26 cellular contexts compared by ENCODE assay signal in the genomic region with DNA sequence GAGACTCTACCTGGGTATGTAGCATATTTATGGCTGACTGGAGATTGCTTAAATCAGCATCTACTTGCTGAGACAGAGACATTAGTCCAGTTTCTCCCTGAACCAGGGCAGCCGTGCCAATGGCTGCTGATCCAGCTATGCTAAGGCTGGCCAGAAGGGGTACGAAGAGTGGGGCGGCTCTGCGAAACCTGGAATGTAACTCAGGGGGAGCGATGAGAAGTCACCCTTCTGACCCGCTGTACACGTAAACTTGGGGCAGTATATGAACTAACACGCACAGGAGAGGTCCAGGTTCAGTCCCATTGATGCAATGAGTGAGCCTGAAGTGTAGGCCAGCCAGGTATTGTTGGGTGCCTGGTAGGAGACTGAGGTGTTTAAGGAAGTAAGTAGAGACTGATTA.
"Had no signal": no experiment of that assay in that cellular context is flagged by ENCODE, and none has a peak within 500 bp of the region (broad histone marks: within the 10 kb centered on the region; RNA-seq: fewer than 3 reads in every experiment).

No MANE protein-coding gene starts in this region.

- H3K27ac ChIP-seq: stomach, suprapubic skin, testis, thoracic aorta, thyroid gland, tibial artery, tibial nerve, transverse colon, upper lobe of left lung, uterus, vagina had no signal

- H3K36me3 ChIP-seq: stomach, suprapubic skin, thoracic aorta, thyroid gland, tibial artery, tibial nerve, transverse colon, upper lobe of left lung, uterus, vagina had no signal

- H3K9me3 ChIP-seq: stomach, suprapubic skin, testis, thoracic aorta, thyroid gland, tibial artery, tibial nerve, transverse colon, upper lobe of left lung, uterus, vagina had no signal

- DNase-seq: stimulated activated CD4-positive, alpha-beta T cell treated with anti-CD3 and anti-CD28 coated beads, Interleukin-2, amount 100 ng/mL, for 48 hours; stimulated activated CD4-positive, alpha-beta T cell treated with anti-CD3 and anti-CD28 coated beads, Interleukin-4, amount 100 ng/mL, for 1 hour; stimulated activated CD4-positive, alpha-beta T cell treated with anti-CD3 and anti-CD28 coated beads, Interleukin-4, amount 100 ng/mL, for 24 hours; stimulated activated CD4-positive, alpha-beta T cell treated with anti-CD3 and anti-CD28 coated beads, Interleukin-4, amount 100 ng/mL, for 4 hours; stimulated activated CD8-positive, alpha-beta memory T cell treated with anti-CD3 and anti-CD28 coated beads, Interleukin-4, amount 100 ng/mL, for 48 hours; stimulated activated naive B cell treated with anti-CD40 and anti-IgM and Interleukin-4, amounts not matched to agents 10 μg/mL and 1 μg/mL and 100 μg/mL, for 72 hours; stimulated activated naive CD4-positive, alpha-beta T cell treated with Interleukin-2 at 50 U/mL for 16 hours; stimulated activated naive CD8-positive, alpha-beta T cell treated with anti-CD3 and anti-CD28 coated beads, Interleukin-15, amount 100 ng/mL, for 72 hours; stimulated activated naive CD8-positive, alpha-beta T cell treated with anti-CD3 and anti-CD28 coated beads, Interleukin-15, Interleukin-2, amounts not matched to agents 100 U/mL and 50 U/mL, for 24 hours; stomach; substantia nigra; testis; thyroid gland; tibial artery; transverse colon; trophoblast cell; upper lobe of left lung; uterus had no signal

- H3K9me3 Mint-ChIP-seq: stimulated activated effector memory CD8-positive, alpha-beta T cell treated with anti-CD3 and anti-CD28 coated beads, Interleukin-12 subunit alpha, Interleukin-12 subunit beta, amount 100 ng/mL, for 72 hours; stimulated activated memory B cell treated with anti-CD40 and anti-IgM and Interleukin-4, amounts not matched to agents 10 μg/mL and 1 μg/mL and 100 μg/mL, for 72 hours; stimulated activated naive B cell treated with anti-CD40 and anti-IgM and Interleukin-4, amounts not matched to agents 10 μg/mL and 1 μg/mL and 100 μg/mL, for 72 hours; stimulated activated naive CD8-positive, alpha-beta T cell treated with anti-CD3 and anti-CD28 coated beads, Interleukin-15, amount 100 ng/mL, for 72 hours; stimulated activated naive CD8-positive, alpha-beta T cell treated with anti-CD3 and anti-CD28 coated beads, Interleukin-15, Interleukin-2, amounts not matched to agents 100 ng/mL and 50 ng/mL, for 24 hours; type B pancreatic cell had no signal

- H3K27me3 Mint-ChIP-seq: stimulated activated naive B cell treated with anti-CD40 and anti-IgM and Interleukin-4, amounts not matched to agents 10 μg/mL and 1 μg/mL and 100 μg/mL, for 72 hours; stimulated activated naive CD8-positive, alpha-beta T cell treated with anti-CD3 and anti-CD28 coated beads, Interleukin-15, amount 100 ng/mL, for 72 hours; type B pancreatic cell had no signal

- H3K4me3 ChIP-seq: stomach, suprapubic skin, testis, thoracic aorta, thyroid gland, tibial artery, tibial nerve, transverse colon, upper lobe of left lung, uterus, vagina had no signal

- H3K4me1 Mint-ChIP-seq: stimulated activated effector memory CD8-positive, alpha-beta T cell treated with anti-CD3 and anti-CD28 coated beads, Interleukin-12 subunit alpha, Interleukin-12 subunit beta, amount 100 ng/mL, for 72 hours; stimulated activated memory B cell treated with anti-CD40 and anti-IgM and Interleukin-4, amounts not matched to agents 10 μg/mL and 1 μg/mL and 100 μg/mL, for 72 hours; stimulated activated naive B cell treated with anti-CD40 and anti-IgM and Interleukin-4, amounts not matched to agents 10 μg/mL and 1 μg/mL and 100 μg/mL, for 72 hours; stimulated activated naive CD8-positive, alpha-beta T cell treated with anti-CD3 and anti-CD28 coated beads, Interleukin-15, amount 100 ng/mL, for 72 hours had no signal

- H3K27me3 ChIP-seq: stomach, suprapubic skin, testis, thyroid gland, tibial artery, tibial nerve, transverse colon, upper lobe of left lung, uterus, vagina had no signal

- H3K27ac Mint-ChIP-seq: stimulated activated effector memory CD8-positive, alpha-beta T cell treated with anti-CD3 and anti-CD28 coated beads, Interleukin-12 subunit alpha, Interleukin-12 subunit beta, amount 100 ng/mL, for 72 hours; stimulated activated memory B cell treated with anti-CD40 and anti-IgM and Interleukin-4, amounts not matched to agents 10 μg/mL and 1 μg/mL and 100 μg/mL, for 72 hours; stimulated activated naive B cell treated with anti-CD40 and anti-IgM and Interleukin-4, amounts not matched to agents 10 μg/mL and 1 μg/mL and 100 μg/mL, for 72 hours; stimulated activated naive CD8-positive, alpha-beta T cell treated with anti-CD3 and anti-CD28 coated beads, Interleukin-15, amount 100 ng/mL, for 72 hours; stimulated activated naive CD8-positive, alpha-beta T cell treated with anti-CD3 and anti-CD28 coated beads, Interleukin-15, Interleukin-2, amounts not matched to agents 100 ng/mL and 50 ng/mL, for 24 hours; type B pancreatic cell had no signal

- ATAC-seq: stimulated activated effector memory CD8-positive, alpha-beta T cell treated with anti-CD3 and anti-CD28 coated beads, Interleukin-12 subunit alpha, Interleukin-12 subunit beta, amount 100 ng/mL, for 72 hours; stimulated activated memory B cell treated with anti-CD40 and anti-IgM and Interleukin-4, amounts not matched to agents 10 μg/mL and 1 μg/mL and 100 μg/mL, for 72 hours; stimulated activated naive B cell treated with anti-CD40 and anti-IgM and Interleukin-4, amounts not matched to agents 10 μg/mL and 1 μg/mL and 100 μg/mL, for 72 hours; stimulated activated naive CD8-positive, alpha-beta T cell treated with anti-CD3 and anti-CD28 coated beads, Interleukin-15, amount 100 ng/mL, for 72 hours; stimulated activated naive CD8-positive, alpha-beta T cell treated with anti-CD3 and anti-CD28 coated beads, Interleukin-15, Interleukin-2, amounts not matched to agents 100 U/mL and 50 U/mL, for 24 hours had no signal

- H3K36me3 Mint-ChIP-seq: stimulated activated effector memory CD8-positive, alpha-beta T cell treated with anti-CD3 and anti-CD28 coated beads, Interleukin-12 subunit alpha, Interleukin-12 subunit beta, amount 100 ng/mL, for 72 hours; stimulated activated memory B cell treated with anti-CD40 and anti-IgM and Interleukin-4, amounts not matched to agents 10 μg/mL and 1 μg/mL and 100 μg/mL, for 72 hours; stimulated activated naive B cell treated with anti-CD40 and anti-IgM and Interleukin-4, amounts not matched to agents 10 μg/mL and 1 μg/mL and 100 μg/mL, for 72 hours; type B pancreatic cell had no signal

- H3K4me1 ChIP-seq: testis, thyroid gland, upper lobe of left lung, uterus had no signal

- H3K4me3 Mint-ChIP-seq: stimulated activated effector memory CD8-positive, alpha-beta T cell treated with anti-CD3 and anti-CD28 coated beads, Interleukin-12 subunit alpha, Interleukin-12 subunit beta, amount 100 ng/mL, for 72 hours; stimulated activated memory B cell treated with anti-CD40 and anti-IgM and Interleukin-4, amounts not matched to agents 10 μg/mL and 1 μg/mL and 100 μg/mL, for 72 hours; stimulated activated naive B cell treated with anti-CD40 and anti-IgM and Interleukin-4, amounts not matched to agents 10 μg/mL and 1 μg/mL and 100 μg/mL, for 72 hours; stimulated activated naive CD8-positive, alpha-beta T cell treated with anti-CD3 and anti-CD28 coated beads, Interleukin-15, amount 100 ng/mL, for 72 hours; stimulated activated naive CD8-positive, alpha-beta T cell treated with anti-CD3 and anti-CD28 coated beads, Interleukin-15, Interleukin-2, amounts not matched to agents 100 ng/mL and 50 ng/mL, for 24 hours; type B pancreatic cell had no signal
